1 cellular context compared by ENCODE assay signal in genomic region chr19:41932259-41933130, GRCh38.
TF ChIP-seq lines count a peak whose summit lies in the region.

No MANE protein-coding gene starts in this region.

TF ChIP-seq in IMR-90, 13 proteins besides CTCF, POLR2A, EP300 and RAD21:
- no peak for TF ChIP-seq ELK1 (IDR thresholded peaks at IDR 0.05; ENCODE audit: borderline replicate concordance, low read depth, low read length)
- TF ChIP-seq RCOR1 (IDR thresholded peaks at IDR 0.05; ENCODE audit: insufficient replicate concordance, low read length), result no peak
- no peak for TF ChIP-seq MAFK (IDR thresholded peaks at IDR 0.05; ENCODE audit: low read depth, low read length)
- TF ChIP-seq CEBPB (IDR thresholded peaks at IDR 0.05; ENCODE audit: low read depth, low read length), result no peak
- no peak for TF ChIP-seq USF2 (IDR thresholded peaks at IDR 0.05; ENCODE audit: low read depth, low read length)
- TF ChIP-seq CHD1 (IDR thresholded peaks at IDR 0.05; ENCODE audit: low read depth, low read length), result no peak
TF ChIP-seq in IMR-90: peak in this region for 0.
